8 cellular contexts compared by ENCODE assay signal in the genomic region with DNA sequence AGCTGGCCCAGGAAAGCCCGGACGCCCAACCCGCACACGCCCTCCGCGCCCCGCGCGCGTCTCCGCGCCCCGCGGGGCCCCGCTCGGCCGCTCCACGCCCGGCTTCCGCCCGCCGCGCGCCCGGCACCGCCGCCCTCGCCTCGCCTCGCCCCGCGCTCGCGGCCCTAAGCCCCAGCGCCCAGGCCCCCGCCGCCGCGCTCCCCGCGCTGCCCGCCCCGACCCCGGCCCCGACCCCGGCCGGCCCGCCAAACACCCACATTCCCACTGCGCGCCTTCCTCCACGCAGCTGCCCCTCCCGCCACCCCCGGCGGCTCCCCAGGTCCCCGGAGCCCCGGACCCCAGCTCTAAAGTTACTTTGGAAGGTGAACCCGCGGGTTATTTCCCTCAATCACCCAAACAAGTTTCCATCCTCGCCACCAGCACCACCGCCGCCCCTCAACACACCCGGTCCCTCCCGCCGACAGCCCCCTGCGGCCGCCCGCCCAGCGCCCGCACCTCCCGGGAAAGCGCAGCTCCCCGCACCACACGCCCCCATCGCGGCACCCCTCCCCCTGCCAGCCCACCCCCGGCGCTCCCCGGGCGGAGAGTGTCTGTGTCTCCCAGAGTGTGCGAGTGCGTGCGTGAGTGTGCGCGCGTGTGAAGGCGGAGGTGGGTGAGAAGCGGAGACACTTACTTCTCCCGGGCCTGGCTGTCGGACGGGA. TPM values are rescaled to one million over a fixed set of nuclear protein-coding genes. Genes with fewer than 3 reads are reported as not detected.
DNase-seq lines count a peak whose midpoint lies in the region; ATAC-seq and TF ChIP-seq lines count a peak whose summit lies in the region.

No MANE protein-coding gene starts in this region.

- H4K8ac ChIP-seq in H9 (replicated peaks; ENCODE audit: insufficient read length, low read depth, low read length), result no peak overlapping the region
- H4K8ac ChIP-seq in mesenchymal stem cell (ENCODE audit: low read length), result no peak overlapping the region

- TF ChIP-seq CTCF in DOHH2 (IDR thresholded peaks at IDR 0.05; ENCODE audit: low read depth, low read length, poor library complexity, severe bottlenecking) (no peak), H9 (conservative IDR thresholded peaks at IDR 0.05) (no peak), tibial artery (IDR thresholded peaks at IDR 0.05) (no peak)

- H3K9me3 ChIP-seq in DOHH2 (ENCODE audit: control insufficient read depth, insufficient read depth, low read length) (no peaks in the 10 kb centered on the region), H9 (ENCODE audit: control insufficient read depth, low read depth, low read length) (no peaks in the 10 kb centered on the region), mesenchymal stem cell (ENCODE audit: control insufficient read depth, low read length) (no peaks in the 10 kb centered on the region), tibial artery (no peaks in the 10 kb centered on the region)

- H3K9me3 Mint-ChIP-seq in H9 (no peaks in the 10 kb centered on the region), T-cell (no peaks in the 10 kb centered on the region)

- H3K79me1 ChIP-seq in H9 (ENCODE audit: insufficient read depth, low read depth, low read length, poor library complexity, severe bottlenecking), result no peaks in the 10 kb centered on the region
- peaks cover 3% of the 10 kb centered on the region for H3K79me1 ChIP-seq in mesenchymal stem cell (replicated peaks; ENCODE audit: low read length, poor library complexity, severe bottlenecking)

- H3K4ac ChIP-seq in H9 (ENCODE audit: low read depth, low read length), result no peak overlapping the region
- H3K4ac ChIP-seq in mesenchymal stem cell (ENCODE audit: low read depth in 1 of 2, low read length in 2 of 2), result no peak overlapping the region

- H3K27me3 ChIP-seq in DOHH2 (ENCODE audit: control insufficient read depth, low read length) (no peaks in the 10 kb centered on the region), H9 (ENCODE audit: insufficient read depth, low read length) (no peaks in the 10 kb centered on the region), mesenchymal stem cell (ENCODE audit: control insufficient read depth in 1 of 2, insufficient read depth in 1 of 2, low read length in 2 of 2) (no peaks in the 10 kb centered on the region), tibial artery (no peaks in the 10 kb centered on the region)

- no peak for DNase-seq in H9
- DNase-seq in T-cell, result peak in 23 of 34 experiments; percentile 1 to 47 (median 22)
- peak; percentile 34 for DNase-seq in cerebellum (ENCODE audit: low spot score)
- no peak for DNase-seq in mesenchymal stem cell
- no peak for DNase-seq in tibial artery
- DNase-seq in NCI-H510A (lab: John Stamatoyannopoulos, UW), result no peak
- DNase-seq in T1000 (lab: John Stamatoyannopoulos, UW), result no peak

- POLR2A ChIA-PET in T-cell (lab: Charles Lee), result interaction anchor here (0.5 to 2.1 kb wide), 10 partner anchors 10 to 1078 kb away, joined by 3 to 38 read pairs (median 4); no protein-coding TSS in a partner anchor

- CTCF ChIA-PET in T-cell (lab: Charles Lee), result interaction anchor here in 1 of 2 donors (1.0 to 3.7 kb wide), 2 partner anchors 101 to 414 kb away, joined by 4 to 24 read pairs; no protein-coding TSS in a partner anchor

- peak overlapping the region; percentile 85 for H3K4me3 ChIP-seq in DOHH2 (ENCODE audit: low read length)
- peak overlapping the region; percentile 85 to 93 for H3K4me3 ChIP-seq in mesenchymal stem cell (ENCODE audit: insufficient read depth in 1 of 2, low read depth in 1 of 2, low read length in 2 of 2)
- H3K4me3 ChIP-seq in tibial artery, result peak overlapping the region; percentile 94 to 99

- H2BK12ac ChIP-seq in H9 (ENCODE audit: insufficient read length, low read depth, low read length) (no peak overlapping the region), mesenchymal stem cell (ENCODE audit: low read length in 2 of 2) (peak overlapping the region in 1 of 2 experiments; percentile 83)

- no peak overlapping the region for H3T11ph ChIP-seq in H9 (ENCODE audit: low read length)

- H3K4me2 ChIP-seq in DOHH2 (ENCODE audit: low read length) (peak overlapping the region; percentile 58), H9 (ENCODE audit: insufficient read depth, insufficient read length, low read length) (peak overlapping the region; percentile 53), mesenchymal stem cell (ENCODE audit: low read length, poor library complexity, severe bottlenecking) (peak overlapping the region; percentile 51)

- H4K20me1 ChIP-seq in DOHH2 (ENCODE audit: control insufficient read depth, insufficient read depth, low read depth, low read length) (peaks cover 20% of the 10 kb centered on the region), H9 (ENCODE audit: control insufficient read depth, insufficient read depth, insufficient read length) (no peaks in the 10 kb centered on the region)

- peaks cover 54% of the 10 kb centered on the region for H3K4me1 ChIP-seq in DOHH2 (ENCODE audit: control insufficient read depth, low read length)
- peaks cover 3% of the 10 kb centered on the region; the same call in 1 of the 2 replicates for H3K4me1 ChIP-seq in H9 (ENCODE audit: insufficient read depth, low read length)
- H3K4me1 ChIP-seq in mesenchymal stem cell (ENCODE audit: control insufficient read depth, insufficient read depth, low read depth, low read length), result peaks cover 4% of the 10 kb centered on the region
- H3K4me1 ChIP-seq in tibial artery, result peaks cover 0 to 78% (median 41%) of the 10 kb centered on the region in 4 donors

- H3K18ac ChIP-seq in H9 (ENCODE audit: insufficient read length, low read depth, low read length) (no peak overlapping the region), mesenchymal stem cell (ENCODE audit: low read depth in 1 of 2, low read length in 2 of 2) (peak overlapping the region; percentile 89 to 98)

- WGBS in H9 (ENCODE audit: extremely low coverage, insufficient read length, low lambda C conversion rate), result no CpG with 5 or more reads among the region's 90 CpGs
- WGBS in mesenchymal stem cell, result 0% methylated on average over 27 of the region's 90 CpGs

- H2BK15ac ChIP-seq in H9 (ENCODE audit: low read depth, low read length) (no peak overlapping the region), mesenchymal stem cell (ENCODE audit: low read depth, poor library complexity, severe bottlenecking) (peak overlapping the region; percentile 93)

- H3K56ac ChIP-seq in H9 (ENCODE audit: insufficient read length, low read depth, low read length), result no peak overlapping the region

- H3K27me3 Mint-ChIP-seq in H9 (ENCODE audit: low read depth), result peaks cover 18% of the 10 kb centered on the region
- no peaks in the 10 kb centered on the region for H3K27me3 Mint-ChIP-seq in T-cell

- H3K36me3 Mint-ChIP-seq in H9 (ENCODE audit: insufficient read depth in 1 of 3, low read depth in 3 of 3) (no peaks in the 10 kb centered on the region), T-cell (no peaks in the 10 kb centered on the region)

- H3K4me3 Mint-ChIP-seq in H9, result peak overlapping the region; percentile 88 to 93
- peak overlapping the region; percentile 89 to 95 (median 90) for H3K4me3 Mint-ChIP-seq in T-cell

- H3K79me2 ChIP-seq in DOHH2 (ENCODE audit: control insufficient read depth, low read length) (peaks cover 50% of the 10 kb centered on the region), H9 (ENCODE audit: insufficient read depth, low read length) (no peaks in the 10 kb centered on the region)

- H2BK120ac ChIP-seq in H9 (ENCODE audit: low read depth, low read length, poor library complexity, severe bottlenecking), result no peak overlapping the region
- H2BK120ac ChIP-seq in mesenchymal stem cell (ENCODE audit: low read depth, low read length), result peak overlapping the region; percentile 73

- H4K91ac ChIP-seq in H9 (ENCODE audit: insufficient read length, low read depth, low read length) (no peak overlapping the region), mesenchymal stem cell (ENCODE audit: low read length) (no peak overlapping the region)

- H3K27ac Mint-ChIP-seq in H9 (peak overlapping the region in 2 of 3 experiments; percentile 74 to 82; a peak in 2 of 7 replicates), T-cell (peak overlapping the region; percentile 88)

- H2AFZ ChIP-seq in H9 (ENCODE audit: low read length) (no peak overlapping the region), mesenchymal stem cell (ENCODE audit: low read depth, low read length) (peak overlapping the region; percentile 83)

- H3K14ac ChIP-seq in H9 (ENCODE audit: insufficient read depth, low read length) (no peak overlapping the region), mesenchymal stem cell (ENCODE audit: low read length in 2 of 2) (peak overlapping the region in 1 of 2 experiments; percentile 74)

- peak; percentile 9 to 35 (median 20) for ATAC-seq in T-cell (replicated peaks in 1 of 4)

- H3K9ac ChIP-seq in H9 (ENCODE audit: extremely low read depth, insufficient read length, low read length), result no peak overlapping the region
- H3K9ac ChIP-seq in mesenchymal stem cell (ENCODE audit: low read length), result peak overlapping the region; percentile 83

- H3K27ac ChIP-seq in DOHH2 (ENCODE audit: low read depth, low read length) (peak overlapping the region; percentile 86), H9 (ENCODE audit: insufficient read length, low read depth, low read length) (no peak overlapping the region), mesenchymal stem cell (ENCODE audit: low read length, poor library complexity, severe bottlenecking) (no peak overlapping the region), tibial artery (peak overlapping the region; percentile 95 to 98)

- H2BK5ac ChIP-seq in H9 (ENCODE audit: insufficient read length, low read length) (no peak overlapping the region), mesenchymal stem cell (ENCODE audit: low read depth, low read length, poor library complexity, severe bottlenecking) (no peak overlapping the region)

- no peak overlapping the region for H2BK20ac ChIP-seq in H9 (ENCODE audit: low read depth, low read length, poor library complexity, severe bottlenecking)

- H3K9me2 ChIP-seq in DOHH2 (replicated peaks; ENCODE audit: control insufficient read depth, low read length), result no peaks in the 10 kb centered on the region

- no peak overlapping the region for H4K5ac ChIP-seq in H9 (ENCODE audit: insufficient read length, low read depth, low read length)

- intact Hi-C loops in tibial artery (cut with DNase I; ENCODE audit: low total_unique reads), result loop anchor here (1.0 to 10.0 kb wide), 3 partner anchors 37 to 224 kb away; a partner anchor contains a TSS

- peaks cover 11% of the 10 kb centered on the region for H3K23me2 ChIP-seq in H9 (ENCODE audit: insufficient read length, low read depth, low read length, poor library complexity, severe bottlenecking)

- no peak overlapping the region for H2AK5ac ChIP-seq in H9 (ENCODE audit: insufficient read length, low read length)
- no peak overlapping the region for H2AK5ac ChIP-seq in mesenchymal stem cell (ENCODE audit: low read length, severe bottlenecking)

- no peak overlapping the region for H3K23ac ChIP-seq in H9 (ENCODE audit: insufficient read length, low read depth, low read length)
- no peak overlapping the region for H3K23ac ChIP-seq in mesenchymal stem cell (ENCODE audit: low read length in 2 of 2)

- H3F3A ChIP-seq in DOHH2 (ENCODE audit: control insufficient read depth, insufficient read depth), result peaks cover 5% of the 10 kb centered on the region; the same call in 1 of the 2 replicates

- peaks cover 38% of the 10 kb centered on the region for H3K36me3 ChIP-seq in DOHH2 (ENCODE audit: control insufficient read depth, low read length)
- no peaks in the 10 kb centered on the region for H3K36me3 ChIP-seq in mesenchymal stem cell (ENCODE audit: control insufficient read depth in 1 of 2, insufficient read depth in 2 of 2, low read depth in 1 of 2, low read length in 2 of 2)
- no peaks in the 10 kb centered on the region for H3K36me3 ChIP-seq in tibial artery

- H3K4me1 Mint-ChIP-seq in H9 (peaks cover 44 to 57% of the 10 kb centered on the region in 2 experiments), T-cell (peaks cover 36 to 46% (median 42%) of the 10 kb centered on the region in 3 donors)

RNA-seq across cellular contexts. Expression of a gene that starts 0.4 kb away (rescaled TPM):
- 35.6 TPM in 2 replicates for total RNA-seq in H9 (2021)
- 10 to 100 TPM; 31.1 to 44.9 (median 35.8) TPM for total RNA-seq in T-cell
- 117 TPM for total RNA-seq in cerebellum
- polyA plus RNA-seq in mesenchymal stem cell (2013, experiment 1 of 2), result 18.3 TPM
- 17.5 TPM for polyA plus RNA-seq in mesenchymal stem cell (2013, experiment 2 of 2)

Comparison
In these comparisons a context has a peak if more than half of its experiments do, and no peak if none do; other contexts are left out.
1. H3K27ac ChIP-seq: peak in DOHH2 (single experiment) and tibial artery (2 of 2); none in H9 (single experiment) and mesenchymal stem cell (single experiment).
2. DNase-seq: peak in T-cell (23 of 34) and cerebellum (single experiment); none in H9 (single experiment), mesenchymal stem cell (single experiment), tibial artery (0 of 2), NCI-H510A (single experiment) and T1000 (single experiment).
3. Peak in every context shown above with its lines, with median percentiles within 50 percentile points of each other: H3K4me2 ChIP-seq and H3K4me3 ChIP-seq.